ENCODE assay signal across 14 cellular contexts in the genomic region with DNA sequence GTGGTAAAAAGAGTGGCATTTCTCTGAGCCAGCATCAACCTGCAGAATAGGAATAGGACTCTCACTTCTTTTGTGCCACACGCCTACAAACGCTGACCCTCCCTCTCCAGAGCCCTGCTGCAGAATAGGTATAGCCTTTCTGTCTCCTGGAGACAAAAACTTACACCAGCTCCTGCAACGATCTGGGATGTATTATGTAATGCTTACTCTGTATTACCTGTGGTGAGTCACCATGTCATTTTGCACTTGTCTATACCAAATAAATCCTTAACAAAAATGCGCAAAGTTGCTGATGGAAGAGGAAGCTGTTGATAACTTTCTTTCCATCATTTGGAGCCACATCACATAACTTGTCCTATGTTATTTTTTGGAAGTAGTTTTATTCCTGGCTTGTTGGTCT.
"Had no signal": no experiment of that assay in that cellular context is flagged by ENCODE, and none has a peak within 500 bp of the region (broad histone marks: within the 10 kb centered on the region; RNA-seq: fewer than 3 reads in every experiment).

No MANE protein-coding gene starts in this region.

- H3K9me3 ChIP-seq: heart right ventricle, thoracic aorta, uterus had no signal

- H3K36me3 ChIP-seq: heart right ventricle, thoracic aorta, uterus had no signal

- H3K27ac ChIP-seq: heart right ventricle, parathyroid adenoma, uterus had no signal

- H3K4me3 Mint-ChIP-seq: activated CD8-positive, alpha-beta T cell treated with anti-CD3 and anti-CD28 coated beads for 36 hours; activated naive CD8-positive, alpha-beta T cell treated with anti-CD3 and anti-CD28 coated beads, Interleukin-2, amount 10 ng/mL, durations not matched to agents 7 days and 5 days; activated T-cell treated with anti-CD3 and anti-CD28 coated beads, Interleukin-2, amount 50 U/mL, for 72 hours; naive B cell; stimulated activated naive CD8-positive, alpha-beta T cell treated with anti-CD3 and anti-CD28 coated beads, Interleukin-15, amount 100 ng/mL, for 72 hours had no signal

- H3K36me3 Mint-ChIP-seq: activated naive CD8-positive, alpha-beta T cell treated with anti-CD3 and anti-CD28 coated beads, Interleukin-2, amount 10 ng/mL, durations not matched to agents 7 days and 5 days; naive B cell had no signal

- H3K4me3 ChIP-seq: heart right ventricle, thoracic aorta, uterus had no signal

- H3K27ac Mint-ChIP-seq: activated CD8-positive, alpha-beta T cell treated with anti-CD3 and anti-CD28 coated beads for 36 hours; activated naive CD8-positive, alpha-beta T cell treated with anti-CD3 and anti-CD28 coated beads, Interleukin-2, amount 10 ng/mL, durations not matched to agents 7 days and 5 days; activated T-cell treated with anti-CD3 and anti-CD28 coated beads, Interleukin-2, amount 50 U/mL, for 72 hours; stimulated activated naive CD8-positive, alpha-beta T cell treated with anti-CD3 and anti-CD28 coated beads, Interleukin-15, amount 100 ng/mL, for 72 hours had no signal

- H3K27me3 ChIP-seq: heart right ventricle, uterus had no signal

- ATAC-seq: activated CD8-positive, alpha-beta T cell treated with anti-CD3 and anti-CD28 coated beads for 36 hours; activated T-cell treated with anti-CD3 and anti-CD28 coated beads, Interleukin-2, amount 50 U/mL, for 72 hours; heart right ventricle; stimulated activated naive CD8-positive, alpha-beta T cell treated with anti-CD3 and anti-CD28 coated beads, Interleukin-15, amount 100 ng/mL, for 72 hours had no signal

- H3K4me1 ChIP-seq: parathyroid adenoma, uterus had no signal

- H3K9me3 Mint-ChIP-seq: activated CD8-positive, alpha-beta T cell treated with anti-CD3 and anti-CD28 coated beads for 36 hours; activated naive CD8-positive, alpha-beta T cell treated with anti-CD3 and anti-CD28 coated beads, Interleukin-2, amount 10 ng/mL, durations not matched to agents 7 days and 5 days; activated T-cell treated with anti-CD3 and anti-CD28 coated beads, Interleukin-2, amount 50 U/mL, for 72 hours; naive B cell; stimulated activated naive CD8-positive, alpha-beta T cell treated with anti-CD3 and anti-CD28 coated beads, Interleukin-15, amount 100 ng/mL, for 72 hours had no signal

- DNase-seq: activated CD8-positive, alpha-beta memory T cell treated with anti-CD3 and anti-CD28 coated beads, Interleukin-2, amount 50 U/mL, for 4 hours; activated CD8-positive, alpha-beta T cell treated with anti-CD3 and anti-CD28 coated beads for 36 hours; activated gamma-delta T cell treated with Interleukin-2 at 50 U/mL for 16 hours; activated naive CD8-positive, alpha-beta T cell treated with anti-CD3 and anti-CD28 coated beads, Interleukin-2, amount 10 ng/mL, durations not matched to agents 7 days and 5 days; activated T-cell treated with anti-CD3 and anti-CD28 coated beads, Interleukin-2, amount 50 U/mL, for 72 hours; aorta; heart right ventricle; naive B cell; retina; stimulated activated CD4-positive, alpha-beta T cell treated with anti-CD3 and anti-CD28 coated beads, Interleukin-4, amount 100 ng/mL, for 1 hour; stimulated activated naive CD8-positive, alpha-beta T cell treated with anti-CD3 and anti-CD28 coated beads, Interleukin-15, amount 100 ng/mL, for 72 hours; uterus had no signal

- H3K27me3 Mint-ChIP-seq: activated CD8-positive, alpha-beta T cell treated with anti-CD3 and anti-CD28 coated beads for 36 hours had no signal
